26 cellular contexts compared by ENCODE assay signal in genomic region chr6:119296036-119297035, GRCh38. TPM values are rescaled to one million over a fixed set of nuclear protein-coding genes. Genes with fewer than 3 reads are reported as not detected.
DNase-seq lines count a peak whose midpoint lies in the region; ATAC-seq and TF ChIP-seq lines count a peak whose summit lies in the region.
"Had no signal": no experiment of that assay in that cellular context is flagged by ENCODE, and none has a peak within 500 bp of the region (broad histone marks: within the 10 kb centered on the region; RNA-seq: fewer than 3 reads in every experiment).

No MANE protein-coding gene starts in this region.

- H3K9me3 Mint-ChIP-seq in immature natural killer cell = no peaks in the 10 kb centered on the region
- H3K9me3 Mint-ChIP-seq: activated CD4-positive, alpha-beta T cell treated with anti-CD3 and anti-CD28 coated beads, Interleukin-2, amount 10 ng/mL, durations not matched to agents 7 days and 5 days; naive B cell had no signal

- no peak for TF ChIP-seq CTCF in body of pancreas (IDR thresholded peaks at IDR 0.05)
- TF ChIP-seq CTCF in suprapubic skin (IDR thresholded peaks at IDR 0.05) = no peak

- no peaks in the 10 kb centered on the region for H3K27me3 ChIP-seq in body of pancreas
- no peaks in the 10 kb centered on the region for H3K27me3 ChIP-seq in suprapubic skin
- H3K27me3 ChIP-seq: cardiac muscle cell, ovary, SJSA1, tibial nerve had no signal

- no peak overlapping the region for H3K4me3 Mint-ChIP-seq in immature natural killer cell
- H3K4me3 Mint-ChIP-seq: activated CD4-positive, alpha-beta T cell treated with anti-CD3 and anti-CD28 coated beads, Interleukin-2, amount 10 ng/mL, durations not matched to agents 7 days and 5 days; HFFc6; naive B cell had no signal

- peaks cover 36% of the 10 kb centered on the region for H3K4me1 ChIP-seq in body of pancreas
- H3K4me1 ChIP-seq in suprapubic skin = peaks cover 4% of the 10 kb centered on the region
- H3K4me1 ChIP-seq: SJSA1 had no signal

- H3K9me3 ChIP-seq in body of pancreas (no peaks in the 10 kb centered on the region), suprapubic skin (no peaks in the 10 kb centered on the region)
- H3K9me3 ChIP-seq: ovary, SJSA1, tibial nerve had no signal

- no peak for DNase-seq in Right ventricle myocardium inferior (ENCODE audit: missing footprints)
- no peak for DNase-seq in cardiac septum (ENCODE audit: low spot score)
- DNase-seq in body of pancreas = no peak
- no peak for DNase-seq in immature natural killer cell
- no peak for DNase-seq in suprapubic skin (ENCODE audit: low spot score in 2 of 2)
- no peak for DNase-seq in 8988T
- DNase-seq in AML-193 (lab: John Stamatoyannopoulos, UW) = no peak
- DNase-seq: activated CD4-positive, alpha-beta T cell treated with anti-CD3 and anti-CD28 coated beads, Interleukin-2, amount 10 ng/mL, durations not matched to agents 7 days and 5 days; activated effector memory CD4-positive, alpha-beta T cell treated with Interleukin-2 at 50 U/mL for 16 hours; C1 segment of cervical spinal cord; Calu3; HFFc6; hypothalamus; mesenchymal stem cell; naive B cell; NCI-H146; NCI-H2171 treated with DMSO at 0.1 percent for 48 hours; ovary; stimulated activated CD4-positive, alpha-beta T cell treated with anti-CD3 and anti-CD28 coated beads, Interleukin-2, amount 100 ng/mL, for 48 hours; stimulated activated naive CD4-positive, alpha-beta T cell treated with Interleukin-2 at 50 U/mL for 16 hours; T-helper 2 cell had no signal

- peaks cover 0 to 3% (median 0%) of the 10 kb centered on the region in 3 donors for H3K27me3 Mint-ChIP-seq in immature natural killer cell (ENCODE audit: low read depth in 3 of 3)
- H3K27me3 Mint-ChIP-seq: activated CD4-positive, alpha-beta T cell treated with anti-CD3 and anti-CD28 coated beads, Interleukin-2, amount 10 ng/mL, durations not matched to agents 7 days and 5 days; naive B cell had no signal

- TF ChIP-seq EP300 in suprapubic skin (IDR thresholded peaks at IDR 0.05) = no peak

- WGBS in body of pancreas, 2 donors = 49 to 51% methylated on average over 4 of the region's 4 CpGs
- WGBS in suprapubic skin = 70% methylated on average over 4 of the region's 4 CpGs

- H3K36me3 Mint-ChIP-seq in immature natural killer cell = peaks cover 0 to 8% (median 2%) of the 10 kb centered on the region in 3 donors

- H3K4me1 Mint-ChIP-seq in immature natural killer cell = peaks cover 32 to 46% of the 10 kb centered on the region in 2 donors

- H3K27ac ChIP-seq in body of pancreas = peak overlapping the region in 3 of 4 donors; percentile 12 to 48 (median 34)
- no peak overlapping the region for H3K27ac ChIP-seq in suprapubic skin
- H3K27ac ChIP-seq: 22Rv1, cardiac muscle cell, ovary, SJSA1, tibial nerve had no signal

- ATAC-seq in Right ventricle myocardium inferior (peak; percentile 50), body of pancreas (peak; percentile 42), HG03196 (IDR thresholded peaks at IDR 0.05; ENCODE audit: unreplicated experiment) (no peak)

- H3K4me3 ChIP-seq in body of pancreas (no peak overlapping the region), suprapubic skin (no peak overlapping the region)
- H3K4me3 ChIP-seq: cardiac muscle cell, ovary, SJSA1, tibial nerve had no signal

- intact Hi-C loops in Right ventricle myocardium inferior (cut with DNase I) (no loop called here), cardiac septum (cut with DNase I) (no loop called here), body of pancreas (cut with DNase I) (no loop called here)

- H3K27ac Mint-ChIP-seq in immature natural killer cell = peak overlapping the region in 4 of 6 donors; percentile 24 to 50 (median 34)
- H3K27ac Mint-ChIP-seq: activated CD4-positive, alpha-beta T cell treated with anti-CD3 and anti-CD28 coated beads, Interleukin-2, amount 10 ng/mL, durations not matched to agents 7 days and 5 days; HFFc6; naive B cell had no signal

- no peak for TF ChIP-seq POLR2A in body of pancreas (IDR thresholded peaks at IDR 0.05)
- TF ChIP-seq POLR2A in suprapubic skin (IDR thresholded peaks at IDR 0.05) = no peak

- H3K36me3 ChIP-seq in body of pancreas (replicated peaks in 1 of 2; ENCODE audit: insufficient read depth in 1 of 2, low read depth in 2 of 2) = no peaks in the 10 kb centered on the region
- peaks cover under 1% of the 10 kb centered on the region for H3K36me3 ChIP-seq in suprapubic skin
- H3K36me3 ChIP-seq: cardiac muscle cell, ovary, SJSA1 had no signal

RNA-seq across cellular contexts. Expression of gene MAN1A1, which starts 53.2 kb away (rescaled TPM):
- total RNA-seq in Right ventricle myocardium inferior (22.4 TPM), cardiac septum (15.0 TPM), body of pancreas (100 to 1,000 TPM in 1 of 2 donors, 10 to 100 TPM in 1; 85.4 to 109 TPM), suprapubic skin (10 to 100 TPM; 17.8 to 34.7 (median 29.9) TPM)
- polyA plus RNA-seq in immature natural killer cell = 10 to 100 TPM; 33.9 to 64.9 (median 56.7) TPM
